ENCODE assay signal across 30 cellular contexts in genomic region chr3:111027868-111028267, GRCh38.
"Had no signal": no experiment of that assay in that cellular context is flagged by ENCODE, and none has a peak within 500 bp of the region (broad histone marks: within the 10 kb centered on the region; RNA-seq: fewer than 3 reads in every experiment).

No MANE protein-coding gene starts in this region.

- ATAC-seq: activated naive CD4-positive, alpha-beta T cell treated with anti-CD3 and anti-CD28 coated beads, Interleukin-2, amount 50 U/mL, for 72 hours; activated T-cell treated with anti-CD3 and anti-CD28 coated beads, Interleukin-2, amount 50 U/mL, for 72 hours; gastroesophageal sphincter; WTC11 had no signal

- H3K27ac ChIP-seq: ascending aorta, breast epithelium, cardiac muscle cell, colonic mucosa, epithelial cell of prostate, esophagus squamous epithelium, gastroesophageal sphincter, VCaP had no signal

- H3K36me3 Mint-ChIP-seq: activated naive CD4-positive, alpha-beta T cell treated with anti-CD3 and anti-CD28 coated beads, Interleukin-2, amount 10 ng/mL, durations not matched to agents 7 days and 5 days; activated naive CD4-positive, alpha-beta T cell treated with anti-CD3 and anti-CD28 coated beads, Interleukin-2, amount 50 U/mL, for 72 hours; activated naive CD8-positive, alpha-beta T cell treated with anti-CD3 and anti-CD28 coated beads, Interleukin-2, amount 10 ng/mL, durations not matched to agents 7 days and 5 days; brain; WTC11 had no signal

- DNase-seq: activated CD4-positive, alpha-beta memory T cell treated with anti-CD3 and anti-CD28 coated beads, Interleukin-2, amount 10 ng/mL, durations not matched to agents 7 days and 5 days; activated CD4-positive, alpha-beta T cell treated with anti-CD3 and anti-CD28 coated beads for 1 hour; activated CD4-positive, alpha-beta T cell treated with anti-CD3 and anti-CD28 coated beads for 4 hours; activated CD4-positive, alpha-beta T cell treated with anti-CD3 and anti-CD28 coated beads, Interleukin-2, amount 10 ng/mL, durations not matched to agents 7 days and 5 days; activated CD4-positive, alpha-beta T cell treated with anti-CD3 and anti-CD28 coated beads, Interleukin-2, amount 50 U/mL, for 4 hours; activated CD8-positive, alpha-beta memory T cell treated with anti-CD3 and anti-CD28 coated beads, Interleukin-2, amount 50 U/mL, for 48 hours; activated gamma-delta T cell; activated naive CD4-positive, alpha-beta T cell; activated naive CD4-positive, alpha-beta T cell treated with anti-CD3 and anti-CD28 coated beads, Interleukin-2, amount 10 ng/mL, durations not matched to agents 7 days and 5 days; activated naive CD8-positive, alpha-beta T cell treated with anti-CD3 and anti-CD28 coated beads, Interleukin-2, amount 10 ng/mL, durations not matched to agents 7 days and 5 days; activated T-cell treated with anti-CD3 and anti-CD28 coated beads for 4 hours; activated T-cell treated with anti-CD3 and anti-CD28 coated beads, Interleukin-2, amount 50 U/mL, for 24 hours; activated T-cell treated with anti-CD3 and anti-CD28 coated beads, Interleukin-2, amount 50 U/mL, for 72 hours; central memory CD4-positive, alpha-beta T cell; cerebellar nuclear complex; colonic mucosa; effector CD8-positive, alpha-beta T cell; esophagus squamous epithelium; foreskin melanocyte; head of caudate nucleus; T-helper 2 cell had no signal

- H3K9me3 Mint-ChIP-seq: activated CD4-positive, alpha-beta memory T cell treated with anti-CD3 and anti-CD28 coated beads, Interleukin-2, amount 10 ng/mL, durations not matched to agents 7 days and 5 days; activated naive CD4-positive, alpha-beta T cell treated with anti-CD3 and anti-CD28 coated beads, Interleukin-2, amount 10 ng/mL, durations not matched to agents 7 days and 5 days; activated naive CD4-positive, alpha-beta T cell treated with anti-CD3 and anti-CD28 coated beads, Interleukin-2, amount 50 U/mL, for 72 hours; activated naive CD8-positive, alpha-beta T cell treated with anti-CD3 and anti-CD28 coated beads, Interleukin-2, amount 10 ng/mL, durations not matched to agents 7 days and 5 days; activated T-cell treated with anti-CD3 and anti-CD28 coated beads, Interleukin-2, amount 50 U/mL, for 24 hours; brain had no signal

- H3K27me3 Mint-ChIP-seq: activated CD4-positive, alpha-beta memory T cell treated with anti-CD3 and anti-CD28 coated beads, Interleukin-2, amount 10 ng/mL, durations not matched to agents 7 days and 5 days; activated naive CD4-positive, alpha-beta T cell treated with anti-CD3 and anti-CD28 coated beads, Interleukin-2, amount 10 ng/mL, durations not matched to agents 7 days and 5 days; activated naive CD8-positive, alpha-beta T cell treated with anti-CD3 and anti-CD28 coated beads, Interleukin-2, amount 10 ng/mL, durations not matched to agents 7 days and 5 days; activated T-cell treated with anti-CD3 and anti-CD28 coated beads, Interleukin-2, amount 50 U/mL, for 24 hours had no signal

- H3K27me3 ChIP-seq: ascending aorta, breast epithelium, cardiac muscle cell, colonic mucosa, esophagus squamous epithelium, gastroesophageal sphincter had no signal

- H3K4me3 Mint-ChIP-seq: activated CD4-positive, alpha-beta memory T cell treated with anti-CD3 and anti-CD28 coated beads, Interleukin-2, amount 10 ng/mL, durations not matched to agents 7 days and 5 days; activated CD4-positive, alpha-beta T cell treated with anti-CD3 and anti-CD28 coated beads, Interleukin-2, amount 10 ng/mL, durations not matched to agents 7 days and 5 days; activated naive CD4-positive, alpha-beta T cell treated with anti-CD3 and anti-CD28 coated beads, Interleukin-2, amount 10 ng/mL, durations not matched to agents 7 days and 5 days; activated naive CD8-positive, alpha-beta T cell treated with anti-CD3 and anti-CD28 coated beads, Interleukin-2, amount 10 ng/mL, durations not matched to agents 7 days and 5 days; activated T-cell treated with anti-CD3 and anti-CD28 coated beads, Interleukin-2, amount 50 U/mL, for 24 hours; activated T-cell treated with anti-CD3 and anti-CD28 coated beads, Interleukin-2, amount 50 U/mL, for 72 hours; brain; WTC11 had no signal

- H3K27ac Mint-ChIP-seq: activated CD4-positive, alpha-beta memory T cell treated with anti-CD3 and anti-CD28 coated beads, Interleukin-2, amount 10 ng/mL, durations not matched to agents 7 days and 5 days; activated CD4-positive, alpha-beta T cell treated with anti-CD3 and anti-CD28 coated beads, Interleukin-2, amount 10 ng/mL, durations not matched to agents 7 days and 5 days; activated naive CD4-positive, alpha-beta T cell treated with anti-CD3 and anti-CD28 coated beads, Interleukin-2, amount 10 ng/mL, durations not matched to agents 7 days and 5 days; activated naive CD4-positive, alpha-beta T cell treated with anti-CD3 and anti-CD28 coated beads, Interleukin-2, amount 50 U/mL, for 72 hours; activated naive CD8-positive, alpha-beta T cell treated with anti-CD3 and anti-CD28 coated beads, Interleukin-2, amount 10 ng/mL, durations not matched to agents 7 days and 5 days; activated T-cell treated with anti-CD3 and anti-CD28 coated beads, Interleukin-2, amount 50 U/mL, for 24 hours; activated T-cell treated with anti-CD3 and anti-CD28 coated beads, Interleukin-2, amount 50 U/mL, for 72 hours; brain; WTC11 had no signal

- H3K4me3 ChIP-seq: ascending aorta, breast epithelium, cardiac muscle cell, colonic mucosa, esophagus squamous epithelium, gastroesophageal sphincter had no signal

- H3K36me3 ChIP-seq: ascending aorta, breast epithelium, cardiac muscle cell, colonic mucosa, esophagus squamous epithelium, gastroesophageal sphincter had no signal

- H3K9me3 ChIP-seq: ascending aorta, breast epithelium, colonic mucosa, esophagus squamous epithelium, gastroesophageal sphincter had no signal

- H3K4me1 Mint-ChIP-seq: activated CD4-positive, alpha-beta T cell treated with anti-CD3 and anti-CD28 coated beads, Interleukin-2, amount 10 ng/mL, durations not matched to agents 7 days and 5 days; activated naive CD4-positive, alpha-beta T cell treated with anti-CD3 and anti-CD28 coated beads, Interleukin-2, amount 10 ng/mL, durations not matched to agents 7 days and 5 days; brain; WTC11 had no signal

- H3K4me1 ChIP-seq: ascending aorta, breast epithelium, colonic mucosa, esophagus squamous epithelium, gastroesophageal sphincter had no signal
